ENCODE assay signal across 27 cellular contexts in the genomic region with DNA sequence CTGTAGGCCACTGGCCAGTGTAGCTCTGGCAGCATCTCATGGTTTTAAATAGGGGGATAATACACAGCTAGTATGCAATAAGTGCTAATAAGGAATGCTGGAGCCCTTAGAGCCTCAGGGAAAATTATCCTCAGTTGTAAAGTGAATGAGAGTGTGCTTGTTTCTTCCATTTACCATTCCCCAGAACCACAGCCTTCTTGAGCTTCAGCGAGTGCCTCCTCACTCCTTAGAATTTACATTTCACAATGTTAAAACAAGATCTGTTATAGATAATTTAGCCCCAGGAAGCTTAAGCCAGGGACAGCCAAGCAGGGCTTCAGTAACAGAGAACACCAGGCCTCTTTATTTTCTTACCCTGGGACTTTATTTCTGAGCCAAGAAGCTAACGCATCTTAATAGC.
"Had no signal": no experiment of that assay in that cellular context is flagged by ENCODE, and none has a peak within 500 bp of the region (broad histone marks: within the 10 kb centered on the region; RNA-seq: fewer than 3 reads in every experiment).

No MANE protein-coding gene starts in this region.

- FAIRE-seq: bronchial epithelial cell, colon, frontal cortex, kidney had no signal

- H3K27ac ChIP-seq: right atrium auricular region, transverse colon had no signal

- H3K36me3 Mint-ChIP-seq: activated naive CD4-positive, alpha-beta T cell treated with anti-CD3 and anti-CD28 coated beads, Interleukin-2, amount 50 U/mL, for 24 hours; naive B cell; T-cell had no signal

- ATAC-seq: activated CD8-positive, alpha-beta T cell treated with anti-CD3 and anti-CD28 coated beads for 36 hours; activated naive CD8-positive, alpha-beta T cell treated with anti-CD3 and anti-CD28 coated beads, Interleukin-2, amount 50 U/mL, for 24 hours; left colon; stimulated activated naive CD8-positive, alpha-beta T cell treated with anti-CD3 and anti-CD28 coated beads, Interleukin-15, Interleukin-2, amounts not matched to agents 100 U/mL and 50 U/mL, for 24 hours; T-cell had no signal

- H3K4me1 ChIP-seq: right atrium auricular region, testis had no signal

- H3K27me3 Mint-ChIP-seq: activated B cell treated with CpG ODN at 0.5 μM for 24 hours; activated CD8-positive, alpha-beta T cell treated with anti-CD3 and anti-CD28 coated beads for 36 hours; activated naive CD4-positive, alpha-beta T cell treated with anti-CD3 and anti-CD28 coated beads, Interleukin-2, amount 50 U/mL, for 24 hours; activated naive CD8-positive, alpha-beta T cell treated with anti-CD3 and anti-CD28 coated beads, Interleukin-2, amount 50 U/mL, for 24 hours; central memory CD8-positive, alpha-beta T cell; naive B cell; T-cell had no signal

- H3K27me3 ChIP-seq: right atrium auricular region, testis, transverse colon had no signal

- H3K4me3 ChIP-seq: right atrium auricular region, testis, transverse colon had no signal

- H3K27ac Mint-ChIP-seq: activated B cell treated with CpG ODN at 0.5 μM for 24 hours; activated CD8-positive, alpha-beta T cell treated with anti-CD3 and anti-CD28 coated beads for 36 hours; activated naive CD4-positive, alpha-beta T cell treated with anti-CD3 and anti-CD28 coated beads, Interleukin-2, amount 50 U/mL, for 24 hours; activated naive CD8-positive, alpha-beta T cell treated with anti-CD3 and anti-CD28 coated beads, Interleukin-2, amount 50 U/mL, for 24 hours; activated T-helper 2 cell treated with anti-CD3 and anti-CD28 coated beads, Interferon-gamma antibody, Interleukin-2, Interleukin-4, amounts not matched to agents 10 μg/mL and 5 μg/mL and 100 μg/mL, durations not matched to agents 14 hours and 24 hours and 36 hours; naive B cell; T-cell; T-helper 2 cell treated with Interferon-gamma antibody and Interleukin-4, amounts not matched to agents 5 μg/mL and 100 μg/mL, for 36 hours had no signal

- DNase-seq: activated B cell treated with CpG ODN at 0.5 μM for 24 hours; activated CD4-positive, alpha-beta T cell treated with anti-CD3 and anti-CD28 coated beads, Interleukin-2, amount 50 U/mL, for 1 hour; activated CD8-positive, alpha-beta T cell treated with anti-CD3 and anti-CD28 coated beads for 36 hours; activated naive CD8-positive, alpha-beta T cell treated with anti-CD3 and anti-CD28 coated beads, Interleukin-2, amount 50 U/mL, for 24 hours; activated T-cell treated with anti-CD3 and anti-CD28 coated beads, Interleukin-2, amount 50 U/mL, for 48 hours; effector CD8-positive, alpha-beta T cell; erythroblast; glutamatergic neuron; kidney; left colon; mammary epithelial cell; naive B cell; occipital lobe; stimulated activated CD4-positive, alpha-beta T cell treated with anti-CD3 and anti-CD28 coated beads, Interleukin-2, amount 100 ng/mL, for 48 hours; stimulated activated naive CD8-positive, alpha-beta T cell treated with anti-CD3 and anti-CD28 coated beads, Interleukin-15, Interleukin-2, amounts not matched to agents 100 U/mL and 50 U/mL, for 24 hours; T-cell; testis; transverse colon had no signal

- H3K36me3 ChIP-seq: right atrium auricular region, transverse colon had no signal

- H3K9me3 Mint-ChIP-seq: activated B cell treated with CpG ODN at 0.5 μM for 24 hours; activated CD8-positive, alpha-beta T cell treated with anti-CD3 and anti-CD28 coated beads for 36 hours; neural crest cell had no signal

- H3K9me3 ChIP-seq: right atrium auricular region, testis, transverse colon had no signal

- H3K4me1 Mint-ChIP-seq: activated B cell treated with CpG ODN at 0.5 μM for 24 hours; activated naive CD4-positive, alpha-beta T cell treated with anti-CD3 and anti-CD28 coated beads, Interleukin-2, amount 50 U/mL, for 24 hours; activated naive CD8-positive, alpha-beta T cell treated with anti-CD3 and anti-CD28 coated beads, Interleukin-2, amount 50 U/mL, for 24 hours; central memory CD8-positive, alpha-beta T cell; naive B cell; neural crest cell; T-cell had no signal

- H3K4me3 Mint-ChIP-seq: activated B cell treated with CpG ODN at 0.5 μM for 24 hours; activated CD8-positive, alpha-beta T cell treated with anti-CD3 and anti-CD28 coated beads for 36 hours; activated naive CD4-positive, alpha-beta T cell treated with anti-CD3 and anti-CD28 coated beads, Interleukin-2, amount 50 U/mL, for 24 hours; activated naive CD8-positive, alpha-beta T cell treated with anti-CD3 and anti-CD28 coated beads, Interleukin-2, amount 50 U/mL, for 24 hours; central memory CD8-positive, alpha-beta T cell; naive B cell; neural crest cell; T-cell; T-helper 2 cell treated with Interferon-gamma antibody and Interleukin-4, amounts not matched to agents 5 μg/mL and 100 μg/mL, for 36 hours had no signal
